15 cellular contexts compared by ENCODE assay signal in genomic region chr9:101117091-101117490, GRCh38.
A peak's percentile ranks its signal among the peaks of the same experiment; 100 is the strongest.
DNase-seq lines count a peak whose midpoint lies in the region; ATAC-seq and TF ChIP-seq lines count a peak whose summit lies in the region.
"Had no signal": no experiment of that assay in that cellular context is flagged by ENCODE, and none has a peak within 500 bp of the region (broad histone marks: within the 10 kb centered on the region; RNA-seq: fewer than 3 reads in every experiment).

No MANE protein-coding gene starts in this region.

- no peaks in the 10 kb centered on the region for H3K27me3 ChIP-seq in PC-3 (ENCODE audit: low read length)
- no peaks in the 10 kb centered on the region for H3K27me3 ChIP-seq in right cardiac atrium (ENCODE audit: control insufficient read depth, insufficient read depth)

- H3F3A ChIP-seq in PC-3 (ENCODE audit: low read length, unreplicated experiment) = no peaks in the 10 kb centered on the region

- H4K20me1 ChIP-seq in PC-3 (ENCODE audit: low read length) = no peaks in the 10 kb centered on the region

- H3K4me2 ChIP-seq in PC-3 (ENCODE audit: low read length) = no peak overlapping the region
- H3K4me2 ChIP-seq: GM23338 had no signal

- WGBS in right cardiac atrium = 5% methylated on average over 1 of the region's 1 CpG

- H3K9me3 Mint-ChIP-seq in Calu3 (ENCODE audit: low read depth, unreplicated experiment) = no peaks in the 10 kb centered on the region
- H3K9me3 Mint-ChIP-seq: CD4-positive, alpha-beta T cell had no signal

- TF ChIP-seq CTCF in PC-3 (conservative IDR thresholded peaks at IDR 0.05; ENCODE audit: low read depth, low read length) (no peak), Calu3 (IDR thresholded peaks at IDR 0.05; ENCODE audit: unreplicated experiment) (no peak)

- no peaks in the 10 kb centered on the region for H3K4me1 ChIP-seq in PC-3 (ENCODE audit: insufficient read depth, low read length)
- H3K4me1 ChIP-seq in right cardiac atrium (ENCODE audit: control insufficient read depth, insufficient read depth, low read length) = no peaks in the 10 kb centered on the region

- ATAC-seq in PC-3 = no peak
- no peak for ATAC-seq in HG02759 (IDR thresholded peaks at IDR 0.05; ENCODE audit: unreplicated experiment)
- no peak for ATAC-seq in right cardiac atrium
- ATAC-seq: GM23338 had no signal

- CTCF ChIA-PET in PC-3 (lab: Charles Lee) (no interaction called here), Calu3 (lab: Charles Lee) (interaction anchor here (0.7 kb wide), 2 partner anchors 504 to 515 kb away, joined by 3 read pairs; no protein-coding TSS in a partner anchor)

- H3K9me3 ChIP-seq in PC-3 (ENCODE audit: low read length) (no peaks in the 10 kb centered on the region), right cardiac atrium (ENCODE audit: control insufficient read depth, low read length) (no peaks in the 10 kb centered on the region)

- H3K4me3 ChIP-seq in PC-3 (ENCODE audit: low read length) (no peak overlapping the region), right cardiac atrium (ENCODE audit: low read length) (no peak overlapping the region)
- H3K4me3 ChIP-seq: GM23338 had no signal

- no peak overlapping the region for H3K9ac ChIP-seq in PC-3 (ENCODE audit: low read length)

- no peak overlapping the region for H2AFZ ChIP-seq in PC-3 (ENCODE audit: low read length)
- H2AFZ ChIP-seq: GM23338 had no signal

- no peaks in the 10 kb centered on the region for H3K36me3 Mint-ChIP-seq in Calu3 (ENCODE audit: insufficient read depth, unreplicated experiment)

- no peaks in the 10 kb centered on the region for H3K4me1 Mint-ChIP-seq in Calu3 (ENCODE audit: low read depth, unreplicated experiment)
- H3K4me1 Mint-ChIP-seq: B cell had no signal

- no peaks in the 10 kb centered on the region for H3K79me2 ChIP-seq in PC-3 (ENCODE audit: low read length)

- no peak overlapping the region for H3K27ac Mint-ChIP-seq in Calu3 (ENCODE audit: unreplicated experiment)
- H3K27ac Mint-ChIP-seq: B cell; CD4-positive, alpha-beta T cell; GM23338 had no signal

- H3K9me2 ChIP-seq in PC-3 (replicated peaks; ENCODE audit: low read length) = no peaks in the 10 kb centered on the region

- no peak overlapping the region for H3K4me3 Mint-ChIP-seq in Calu3 (ENCODE audit: low read depth, unreplicated experiment)
- H3K4me3 Mint-ChIP-seq: B cell; CD4-positive, alpha-beta T cell; GM23338 had no signal

- H3K36me3 ChIP-seq in PC-3 (ENCODE audit: low read depth, low read length) = no peaks in the 10 kb centered on the region

- H3K27ac ChIP-seq in PC-3 (ENCODE audit: low read length) = no peak overlapping the region
- H3K27ac ChIP-seq in right cardiac atrium (ENCODE audit: low read length) = no peak overlapping the region

- POLR2A ChIA-PET in PC-3 (lab: Charles Lee; ENCODE audit: unreplicated experiment) = no interaction called here

- peaks cover 44% of the 10 kb centered on the region for H3K27me3 Mint-ChIP-seq in Calu3 (ENCODE audit: unreplicated experiment)
- H3K27me3 Mint-ChIP-seq: CD4-positive, alpha-beta T cell had no signal

- BruUV-seq in PC-3 (replicated peaks; lab: Mats Ljungman, UMichigan) (no TSS peak), Calu3 (replicated peaks; lab: Mats Ljungman, UMichigan) (no TSS peak)

- intact Hi-C loops in PC-3 (cut with micrococcal nuclease) (no loop called here), Calu3 (cut with micrococcal nuclease; ENCODE audit: unreplicated experiment) (loop anchor here (10.0 kb wide), 1 partner anchor 338 kb away; no protein-coding TSS in a partner anchor), right cardiac atrium (cut with DNase I) (loop anchor here in 3 of 4 donors (5.0 kb wide), 2 partner anchors 115 to 120 kb away; no protein-coding TSS in a partner anchor)

- DNase-seq in OCI-M1 (lab: John Stamatoyannopoulos, UW) (peak; percentile 25), dermis microvascular lymphatic vessel endothelial cell (ENCODE audit: low read depth in 2 of 2) (peak; percentile 36 to 47), kidney tubule cell (ENCODE audit: low spot score) (peak; percentile 16), PC-3 (no peak), Calu3 (no peak), right cardiac atrium (no peak)
- DNase-seq: C1 segment of cervical spinal cord; CD4-positive, alpha-beta T cell; DMS53; GF-D8; H7; IMR-90 had no signal

Comparison
In these comparisons a context has a peak if more than half of its experiments do, and no peak if none do; other contexts are left out.
1. DNase-seq: peak in OCI-M1 (single experiment), dermis microvascular lymphatic vessel endothelial cell (2 of 2) and kidney tubule cell (single experiment); none in PC-3 (single experiment), Calu3 (single experiment) and right cardiac atrium (0 of 3).